ENCODE assay signal across 8 cellular contexts in the genomic region with DNA sequence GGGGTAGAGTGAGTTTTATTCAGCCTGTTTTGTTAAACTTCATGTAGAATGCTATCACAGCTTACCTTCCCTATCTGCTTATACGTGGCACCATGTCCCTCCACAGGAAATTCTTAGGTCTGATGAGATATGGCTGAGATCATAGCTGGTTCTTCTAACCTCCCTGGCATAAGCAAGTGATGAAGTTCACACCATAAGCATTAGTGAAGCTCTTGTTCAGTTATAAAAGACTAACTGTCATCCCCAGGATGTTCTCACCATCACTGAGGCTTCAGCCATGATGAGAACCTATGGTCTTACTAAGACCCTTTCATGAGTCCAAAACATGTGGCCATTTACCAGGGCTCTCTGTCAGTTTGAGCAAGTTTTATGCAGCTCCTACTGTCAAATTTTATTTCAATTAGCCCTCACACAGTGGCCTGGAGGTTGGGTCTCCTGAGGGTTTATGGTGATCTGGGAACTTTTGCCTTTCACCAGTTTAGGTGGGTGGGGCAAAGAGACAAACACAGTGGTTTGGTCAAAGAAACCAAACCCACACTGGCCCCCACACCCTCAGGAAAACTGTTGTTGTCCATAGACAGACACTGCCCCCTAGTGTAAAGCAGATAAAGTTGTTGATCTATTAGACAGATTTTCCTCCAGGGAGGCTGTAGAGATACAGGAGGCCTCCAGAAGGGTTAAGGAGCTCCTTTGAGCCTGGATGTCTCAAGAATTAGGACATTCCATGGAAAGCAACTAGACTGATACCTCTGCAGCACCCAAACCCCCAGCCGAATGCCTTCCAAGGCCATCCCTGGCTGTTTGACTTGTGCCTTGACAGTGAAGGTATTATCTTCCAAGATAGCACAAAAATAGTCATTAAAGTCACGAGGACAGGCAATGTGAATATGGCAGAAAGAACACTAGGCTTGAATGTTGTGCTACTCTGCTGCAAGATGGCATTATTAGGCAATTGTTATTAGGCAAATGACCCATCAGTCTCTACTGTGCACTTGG. TPM values are rescaled to one million over a fixed set of nuclear protein-coding genes. Genes with fewer than 3 reads are reported as not detected.
DNase-seq lines count a peak whose midpoint lies in the region; ATAC-seq and TF ChIP-seq lines count a peak whose summit lies in the region.

No MANE protein-coding gene starts in this region.

- TF ChIP-seq EP300 in suprapubic skin (IDR thresholded peaks at IDR 0.05) = no peak

- 44% methylated on average over 3 of the region's 3 CpGs for WGBS in suprapubic skin

- H3K4me3 ChIP-seq in DOHH2 (ENCODE audit: low read length) (no peak overlapping the region), HCT116 (replicated peaks in 1 of 2; ENCODE audit: low read depth in 1 of 2, low read length in 2 of 2) (no peak overlapping the region), breast epithelium (no peak overlapping the region), suprapubic skin (no peak overlapping the region)

- DNase-seq in HCT116 (ENCODE audit: low read depth, low spot score) (peak; percentile 42), NCI-H748 treated with DMSO at 0.1 percent for 48 hours (lab: John Stamatoyannopoulos, UW) (peak; percentile 18), breast epithelium (ENCODE audit: low spot score in 2 of 2) (no peak), islet precursor cell (peak; percentile 81), suprapubic skin (ENCODE audit: low spot score in 2 of 2) (no peak)

- H3K27ac ChIP-seq in DOHH2 (ENCODE audit: low read depth, low read length) (no peak overlapping the region), HCT116 (ENCODE audit: low read depth, low read length) (no peak overlapping the region), breast epithelium (no peak overlapping the region), suprapubic skin (no peak overlapping the region)

- no TSS peak for BruUV-seq in HCT116 (replicated peaks; lab: Mats Ljungman, UMichigan)

- H3K9me2 ChIP-seq in DOHH2 (replicated peaks; ENCODE audit: control insufficient read depth, low read length) (no peaks in the 10 kb centered on the region), HCT116 (ENCODE audit: insufficient read depth) (no peaks in the 10 kb centered on the region)

- TF ChIP-seq CTCF in DOHH2 (IDR thresholded peaks at IDR 0.05; ENCODE audit: low read depth, low read length, poor library complexity, severe bottlenecking) = peak; percentile 85
- TF ChIP-seq CTCF in HCT116 (IDR thresholded peaks at IDR 0.05 in 2 of 3, conservative IDR thresholded peaks at IDR 0.05 in 1 of 3; ENCODE audit: borderline replicate concordance in 1 of 3, insufficient read depth in 1 of 3, low read depth in 2 of 3, low read length in 2 of 3) = peak; percentile 74 to 92 (median 76); a peak in 5 of 6 replicates
- TF ChIP-seq CTCF in breast epithelium (IDR thresholded peaks at IDR 0.05) = peak; percentile 37 to 63 (median 50)
- TF ChIP-seq CTCF in suprapubic skin (IDR thresholded peaks at IDR 0.05) = peak; percentile 62

- H3F3A ChIP-seq in DOHH2 (ENCODE audit: control insufficient read depth, insufficient read depth) = no peaks in the 10 kb centered on the region

- TF ChIP-seq RAD21 in HCT116 (IDR thresholded peaks at IDR 0.05; ENCODE audit: low read depth) = peak; percentile 88

- H4K20me1 ChIP-seq in DOHH2 (ENCODE audit: control insufficient read depth, insufficient read depth, low read depth, low read length) = no peaks in the 10 kb centered on the region
- H4K20me1 ChIP-seq in HCT116 (ENCODE audit: insufficient read depth) = no peaks in the 10 kb centered on the region

- H3K27me3 ChIP-seq in DOHH2 (ENCODE audit: control insufficient read depth, low read length) (peaks cover 36% of the 10 kb centered on the region), HCT116 (ENCODE audit: insufficient read depth, low read length) (no peaks in the 10 kb centered on the region), breast epithelium (no peaks in the 10 kb centered on the region), suprapubic skin (no peaks in the 10 kb centered on the region)

- no peaks in the 10 kb centered on the region for H3K9me3 ChIP-seq in DOHH2 (ENCODE audit: control insufficient read depth, insufficient read depth, low read length)
- no peaks in the 10 kb centered on the region for H3K9me3 ChIP-seq in HCT116 (ENCODE audit: control insufficient read depth in 1 of 2, insufficient read depth in 1 of 2, low read depth in 1 of 2, low read length in 2 of 2)
- H3K9me3 ChIP-seq in breast epithelium = no peaks in the 10 kb centered on the region
- H3K9me3 ChIP-seq in suprapubic skin = no peaks in the 10 kb centered on the region

- H2AFZ ChIP-seq in HCT116 (ENCODE audit: low read depth, low read length, poor library complexity, severe bottlenecking) = no peak overlapping the region

- H3K4me2 ChIP-seq in DOHH2 (ENCODE audit: low read length) (no peak overlapping the region), HCT116 (ENCODE audit: low read length) (no peak overlapping the region; the same call in 1 of the 2 replicates)

- H3K36me3 ChIP-seq in DOHH2 (ENCODE audit: control insufficient read depth, low read length) (no peaks in the 10 kb centered on the region), HCT116 (ENCODE audit: control insufficient read depth in 1 of 2, insufficient read depth in 2 of 2, low read length in 2 of 2) (no peaks in the 10 kb centered on the region), breast epithelium (no peaks in the 10 kb centered on the region), suprapubic skin (no peaks in the 10 kb centered on the region)

- TF ChIP-seq POLR2A in HCT116 (IDR thresholded peaks at IDR 0.05; ENCODE audit: borderline replicate concordance, extremely low read depth, insufficient read depth, insufficient read length) (no peak), breast epithelium (IDR thresholded peaks at IDR 0.05) (no peak), suprapubic skin (IDR thresholded peaks at IDR 0.05) (no peak)

- no peaks in the 10 kb centered on the region for H3K79me2 ChIP-seq in DOHH2 (ENCODE audit: control insufficient read depth, low read length)
- H3K79me2 ChIP-seq in HCT116 (ENCODE audit: insufficient read depth, low read length) = peaks cover 16% of the 10 kb centered on the region

- CTCF ChIA-PET in HCT116 (lab: Charles Lee) = interaction anchor here (0.6 to 2.6 kb wide), 25 partner anchors 8 to 518 kb away, joined by 3 to 30 read pairs (median 4); no protein-coding TSS in a partner anchor

- intact Hi-C loops in HCT116 (cut with micrococcal nuclease) (loop anchor here (1.0 to 5.0 kb wide), 5 partner anchors 174 to 434 kb away; no protein-coding TSS in a partner anchor), breast epithelium (cut with DNase I; ENCODE audit: low total_unique reads) (no loop called here)

- RAD21 ChIA-PET in HCT116 (lab: Charles Lee; ENCODE audit: low non-redundant PET in 1 of 2, low total read pairs in 2 of 2, uncharacterized antibody in 2 of 2, unreplicated experiment in 2 of 2) = interaction anchor here (0.6 to 1.5 kb wide), 6 partner anchors 39 to 373 kb away, joined by 3 to 7 read pairs (median 4); no protein-coding TSS in a partner anchor

- ATAC-seq in HCT116 (peak; percentile 68), HG03139 (IDR thresholded peaks at IDR 0.05; ENCODE audit: unreplicated experiment) (no peak), HG03097 (IDR thresholded peaks at IDR 0.05; ENCODE audit: low FRiP score, unreplicated experiment) (no peak)

- POLR2A ChIA-PET in HCT116 (lab: Charles Lee) = no interaction called here

- no peak overlapping the region for H3K9ac ChIP-seq in HCT116 (ENCODE audit: low read length)

- H3K4me1 ChIP-seq in DOHH2 (ENCODE audit: control insufficient read depth, low read length) (no peaks in the 10 kb centered on the region), HCT116 (ENCODE audit: control insufficient read depth in 1 of 2, insufficient read depth in 2 of 2, low read length in 2 of 2) (peaks cover 8 to 18% of the 10 kb centered on the region in 2 experiments; a peak in 3 of 4 replicates), breast epithelium (peaks cover 0 to 8% of the 10 kb centered on the region in 2 donors), suprapubic skin (peaks cover 20% of the 10 kb centered on the region)

TF ChIP-seq in HCT116, 20 proteins besides CTCF, POLR2A, EP300 and RAD21 (continues in another document):
- TF ChIP-seq TCF7L2 (IDR thresholded peaks at IDR 0.05; ENCODE audit: borderline replicate concordance, extremely low read depth, insufficient read depth, insufficient read length) = no peak
- TF ChIP-seq CBX3 (IDR thresholded peaks at IDR 0.05; ENCODE audit: low read depth) = no peak
- TF ChIP-seq JUND (IDR thresholded peaks at IDR 0.05) = no peak
- TF ChIP-seq ZFX (IDR thresholded peaks at IDR 0.05) = no peak
- TF ChIP-seq, protein P1, sequence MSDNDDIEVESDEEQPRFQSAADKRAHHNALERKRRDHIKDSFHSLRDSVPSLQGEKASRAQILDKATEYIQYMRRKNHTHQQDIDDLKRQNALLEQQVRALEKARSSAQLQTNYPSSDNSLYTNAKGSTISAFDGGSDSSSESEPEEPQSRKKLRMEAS (IDR thresholded peaks at IDR 0.05) = no peak
- TF ChIP-seq SIN3A (IDR thresholded peaks at IDR 0.05; ENCODE audit: low read depth) = no peak
- no peak for TF ChIP-seq YY1 (IDR thresholded peaks at IDR 0.05; ENCODE audit: extremely low read depth, insufficient replicate concordance, low read depth, low read length)
- TF ChIP-seq, protein P2, sequence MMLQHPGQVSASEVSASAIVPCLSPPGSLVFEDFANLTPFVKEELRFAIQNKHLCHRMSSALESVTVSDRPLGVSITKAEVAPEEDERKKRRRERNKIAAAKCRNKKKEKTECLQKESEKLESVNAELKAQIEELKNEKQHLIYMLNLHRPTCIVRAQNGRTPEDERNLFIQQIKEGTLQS (IDR thresholded peaks at IDR 0.05) = no peak
- no peak for TF ChIP-seq ELF1 (IDR thresholded peaks at IDR 0.05; ENCODE audit: borderline replicate concordance, low read depth)
- no peak for TF ChIP-seq FOSL1 (IDR thresholded peaks at IDR 0.05; ENCODE audit: low read depth)
- TF ChIP-seq ZNF274 (IDR thresholded peaks at IDR 0.05; ENCODE audit: low read depth, low read length) = no peak
- no peak for TF ChIP-seq EZH2 (IDR thresholded peaks at IDR 0.05)

RNA-seq across cellular contexts. Expression of a gene that starts 5.0 kb away (rescaled TPM):
- total RNA-seq in HCT116 (2021; ENCODE audit: unreplicated experiment) (3.1 TPM), breast epithelium (10 to 100 TPM in 1 of 3 donors, 1 to 10 TPM in 2; 5.6 to 10.1 (median 7.8) TPM), suprapubic skin (10 to 100 TPM in 2 of 4 donors, 1 to 10 TPM in 2; 7.2 to 19.9 (median 8.8) TPM)
- polyA plus RNA-seq in HCT116 (2012) = 1.7 and 2.4 TPM in 2 replicates

Comparison
In these comparisons a context has a peak if more than half of its experiments do, and no peak if none do; other contexts are left out.
1. DNase-seq: peak in HCT116 (single experiment), NCI-H748 treated with DMSO at 0.1 percent for 48 hours (single experiment) and islet precursor cell (single experiment); none in breast epithelium (0 of 2) and suprapubic skin (0 of 2).
2. Peak in every context shown above with its lines, with median percentiles within 50 percentile points of each other: CTCF ChIP-seq.